ENCODE assay signal across 11 cellular contexts in genomic region chr14:100104523-100105300, GRCh38. TPM values are rescaled to one million over a fixed set of nuclear protein-coding genes. Genes with fewer than 3 reads are reported as not detected.
DNase-seq lines count a peak whose midpoint lies in the region; ATAC-seq and TF ChIP-seq lines count a peak whose summit lies in the region.
"Had no signal": no experiment of that assay in that cellular context is flagged by ENCODE, and none has a peak within 500 bp of the region (broad histone marks: within the 10 kb centered on the region; RNA-seq: fewer than 3 reads in every experiment).

No MANE protein-coding gene starts in this region.

- ATAC-seq in HG03175 (IDR thresholded peaks at IDR 0.05; ENCODE audit: unreplicated experiment) (no peak), GM18502 (IDR thresholded peaks at IDR 0.05; ENCODE audit: poor library complexity, unreplicated experiment) (no peak), mucosa of descending colon (no peak)

- no peaks in the 10 kb centered on the region for H3K9me3 ChIP-seq in mucosa of descending colon

- peak; percentile 34 for TF ChIP-seq CTCF in GM13977 (IDR thresholded peaks at IDR 0.05; ENCODE audit: extremely low read depth, insufficient read depth, missing control alignments)
- TF ChIP-seq CTCF in mucosa of descending colon (IDR thresholded peaks at IDR 0.05) = no peak

- peaks cover 79% of the 10 kb centered on the region for H3K4me1 Mint-ChIP-seq in activated T-helper 2 cell treated with anti-CD3 and anti-CD28 coated beads, Interferon-gamma antibody, Interleukin-2, Interleukin-4, amounts not matched to agents 10 μg/mL and 5 μg/mL and 100 μg/mL, durations not matched to agents 14 hours and 24 hours and 36 hours (ENCODE audit: low read depth)
- peaks cover 93 to 99% of the 10 kb centered on the region in 2 donors for H3K4me1 Mint-ChIP-seq in immature natural killer cell

- no peaks in the 10 kb centered on the region for H3K27me3 Mint-ChIP-seq in activated T-helper 2 cell treated with anti-CD3 and anti-CD28 coated beads, Interferon-gamma antibody, Interleukin-2, Interleukin-4, amounts not matched to agents 10 μg/mL and 5 μg/mL and 100 μg/mL, durations not matched to agents 14 hours and 24 hours and 36 hours (ENCODE audit: low read depth)
- H3K27me3 Mint-ChIP-seq in immature natural killer cell (ENCODE audit: low read depth in 3 of 3) = peaks cover 0 to 11% (median 2%) of the 10 kb centered on the region in 3 donors

- H3K36me3 Mint-ChIP-seq in activated T-helper 2 cell treated with anti-CD3 and anti-CD28 coated beads, Interferon-gamma antibody, Interleukin-2, Interleukin-4, amounts not matched to agents 10 μg/mL and 5 μg/mL and 100 μg/mL, durations not matched to agents 14 hours and 24 hours and 36 hours (ENCODE audit: low read depth) = peaks cover 70% of the 10 kb centered on the region
- peaks cover 15 to 65% (median 36%) of the 10 kb centered on the region in 3 donors for H3K36me3 Mint-ChIP-seq in immature natural killer cell

- no peak overlapping the region for H3K4me3 ChIP-seq in mucosa of descending colon

- no peaks in the 10 kb centered on the region for H3K9me3 Mint-ChIP-seq in activated T-helper 2 cell treated with anti-CD3 and anti-CD28 coated beads, Interferon-gamma antibody, Interleukin-2, Interleukin-4, amounts not matched to agents 10 μg/mL and 5 μg/mL and 100 μg/mL, durations not matched to agents 14 hours and 24 hours and 36 hours
- H3K9me3 Mint-ChIP-seq in immature natural killer cell = no peaks in the 10 kb centered on the region

- intact Hi-C loops in activated T-helper 2 cell treated with anti-CD3 and anti-CD28 coated beads, Interferon-gamma antibody, Interleukin-2, Interleukin-4, amounts not matched to agents 10 μg/mL and 5 μg/mL and 100 μg/mL, durations not matched to agents 14 hours and 24 hours and 36 hours (cut with micrococcal nuclease) = loop anchor here (5.0 kb wide), 1 partner anchor 88 kb away; no protein-coding TSS in a partner anchor
- intact Hi-C loops in mucosa of descending colon (cut with DNase I, micrococcal nuclease) = loop anchor here (5.0 kb wide), 1 partner anchor 122 kb away; no protein-coding TSS in a partner anchor

- no peaks in the 10 kb centered on the region for H3K36me3 ChIP-seq in mucosa of descending colon (ENCODE audit: low read depth)

- peak; percentile 18 for DNase-seq in A172 (ENCODE audit: low spot score)
- DNase-seq in GM13977 (ENCODE audit: low spot score) = no peak
- DNase-seq in activated T-helper 2 cell treated with anti-CD3 and anti-CD28 coated beads, Interferon-gamma antibody, Interleukin-2, Interleukin-4, amounts not matched to agents 10 μg/mL and 5 μg/mL and 100 μg/mL, durations not matched to agents 14 hours and 24 hours and 36 hours (ENCODE audit: low spot score) = no peak
- DNase-seq in immature natural killer cell = no peak
- no peak for DNase-seq in NCI-H187 (lab: John Stamatoyannopoulos, UW)
- DNase-seq in mucosa of descending colon = no peak
- DNase-seq: activated CD8-positive, alpha-beta memory T cell treated with anti-CD3 and anti-CD28 coated beads, Interleukin-2, amount 50 U/mL, for 48 hours; GOT3; NCI-H2107 had no signal

- in situ Hi-C loops in GM13977 (cut with MboI; ENCODE audit: low pct_unique_long_range_greater_than_20kb, low sequenced_read_pairs, unreplicated experiment) = no loop called here

- peak overlapping the region; percentile 42 for H3K4me3 Mint-ChIP-seq in activated T-helper 2 cell treated with anti-CD3 and anti-CD28 coated beads, Interferon-gamma antibody, Interleukin-2, Interleukin-4, amounts not matched to agents 10 μg/mL and 5 μg/mL and 100 μg/mL, durations not matched to agents 14 hours and 24 hours and 36 hours (ENCODE audit: low read depth)
- H3K4me3 Mint-ChIP-seq in immature natural killer cell = peak overlapping the region; percentile 45 to 75 (median 73)

- peaks cover 14% of the 10 kb centered on the region for H3K4me1 ChIP-seq in mucosa of descending colon (ENCODE audit: low read depth)

- peak overlapping the region; percentile 89 for H3K27ac Mint-ChIP-seq in activated T-helper 2 cell treated with anti-CD3 and anti-CD28 coated beads, Interferon-gamma antibody, Interleukin-2, Interleukin-4, amounts not matched to agents 10 μg/mL and 5 μg/mL and 100 μg/mL, durations not matched to agents 14 hours and 24 hours and 36 hours
- H3K27ac Mint-ChIP-seq in immature natural killer cell = peak overlapping the region; percentile 86 to 98 (median 98)

RNA-seq across cellular contexts. Expression of gene EVL, which starts 39.5 kb away (rescaled TPM):
- 9.5 and 12.4 TPM in 2 replicates for total RNA-seq in A172 (2014; rRNA removed; shearing (Covaris generic))
- total RNA-seq in activated T-helper 2 cell treated with anti-CD3 and anti-CD28 coated beads, Interferon-gamma antibody, Interleukin-2, Interleukin-4, amounts not matched to agents 10 μg/mL and 5 μg/mL and 100 μg/mL, durations not matched to agents 14 hours and 24 hours and 36 hours = 255 TPM in 2 replicates
- polyA plus RNA-seq in immature natural killer cell = 100 to 1,000 TPM in 1 of 3 donors, 10 to 100 TPM in 2; 56.8 to 135 (median 76.3) TPM
- total RNA-seq in mucosa of descending colon = 10 to 100 TPM; 32.0 to 42.8 (median 36.0) TPM

RNA-seq across cellular contexts. Expression of gene DEGS2, which starts 54.7 kb away (rescaled TPM):
- not detected in 2 replicates for total RNA-seq in A172 (2014; rRNA removed; shearing (Covaris generic))
- total RNA-seq in activated T-helper 2 cell treated with anti-CD3 and anti-CD28 coated beads, Interferon-gamma antibody, Interleukin-2, Interleukin-4, amounts not matched to agents 10 μg/mL and 5 μg/mL and 100 μg/mL, durations not matched to agents 14 hours and 24 hours and 36 hours = 0.16 and 0.41 TPM in 2 replicates
- 10 to 100 TPM in 2 of 3 donors, 1 to 10 TPM in 1; 7.8 to 21.7 (median 12.1) TPM for polyA plus RNA-seq in immature natural killer cell
- 10 to 100 TPM in 2 of 3 donors, 1 to 10 TPM in 1; 6.2 to 28.5 (median 27.9) TPM for total RNA-seq in mucosa of descending colon
